ENCODE assay signal across 7 cellular contexts in genomic region chr2:47502498-47502897, GRCh38.
DNase-seq lines count a peak whose midpoint lies in the region; ATAC-seq lines count a peak whose summit lies in the region.
"Not testable (repeated sequence)": the region's sequence is repeated elsewhere in the genome, so short reads cannot be mapped to it uniquely, and the experiment has no call there.

No MANE protein-coding gene starts in this region.

- peak; percentile 83 for ATAC-seq in GM18520 (IDR thresholded peaks at IDR 0.05; ENCODE audit: unreplicated experiment)
- ATAC-seq in GM19463 (IDR thresholded peaks at IDR 0.05; ENCODE audit: unreplicated experiment): peak; percentile 76
- peak; percentile 80 for ATAC-seq in HG02610 (IDR thresholded peaks at IDR 0.05; ENCODE audit: unreplicated experiment)
- ATAC-seq in HG03103 (IDR thresholded peaks at IDR 0.05; ENCODE audit: low read depth, unreplicated experiment): peak; percentile 73
- ATAC-seq in HG03575 (IDR thresholded peaks at IDR 0.05; ENCODE audit: extremely low read depth, insufficient number of reproducible peaks, low FRiP score, unreplicated experiment): peak; percentile 65

- H3K4me1 Mint-ChIP-seq in activated naive CD8-positive, alpha-beta T cell treated with anti-CD3 and anti-CD28 coated beads for 36 hours: not testable (repeated sequence)

- not testable (repeated sequence) for H3K4me3 Mint-ChIP-seq in activated naive CD8-positive, alpha-beta T cell treated with anti-CD3 and anti-CD28 coated beads for 36 hours

- H3K36me3 Mint-ChIP-seq in activated naive CD8-positive, alpha-beta T cell treated with anti-CD3 and anti-CD28 coated beads for 36 hours: peaks cover 34% of the 10 kb centered on the region

- H3K9me3 Mint-ChIP-seq in activated naive CD8-positive, alpha-beta T cell treated with anti-CD3 and anti-CD28 coated beads for 36 hours: peaks cover 19% of the 10 kb centered on the region

- DNase-seq in OCI-M1 (lab: John Stamatoyannopoulos, UW): peak; percentile 60
- DNase-seq in activated naive CD8-positive, alpha-beta T cell treated with anti-CD3 and anti-CD28 coated beads for 36 hours: not testable (repeated sequence)

- peak overlapping the region; percentile 11 for H3K27ac Mint-ChIP-seq in activated naive CD8-positive, alpha-beta T cell treated with anti-CD3 and anti-CD28 coated beads for 36 hours

- H3K27me3 Mint-ChIP-seq in activated naive CD8-positive, alpha-beta T cell treated with anti-CD3 and anti-CD28 coated beads for 36 hours: not testable (repeated sequence)
